8 cellular contexts compared by ENCODE assay signal in genomic region chr11:85590848-85591483, GRCh38. TPM values are rescaled to one million over a fixed set of nuclear protein-coding genes. Genes with fewer than 3 reads are reported as not detected.
A peak's percentile ranks its signal among the peaks of the same experiment; 100 is the strongest.
DNase-seq lines count a peak whose midpoint lies in the region; ATAC-seq and TF ChIP-seq lines count a peak whose summit lies in the region.

No MANE protein-coding gene starts in this region.

- H3K9ac ChIP-seq in mammary epithelial cell (ENCODE audit: insufficient read depth, low read length): no peak overlapping the region

- H3K4me2 ChIP-seq in mammary epithelial cell (ENCODE audit: insufficient read depth, low read depth, low read length): no peak overlapping the region

- no peak overlapping the region for H3K4me3 ChIP-seq in mammary epithelial cell (replicated peaks in 1 of 3; ENCODE audit: insufficient read depth in 1 of 3, low read depth in 2 of 3, low read length in 3 of 3)

- BruUV-seq in mammary epithelial cell (replicated peaks; lab: Mats Ljungman, UMichigan): no TSS peak

- no peaks in the 10 kb centered on the region for H3K9me3 ChIP-seq in mammary epithelial cell (replicated peaks; ENCODE audit: insufficient read depth, low read length)

- peak; percentile 29 for TF ChIP-seq CTCF in GM13977 (IDR thresholded peaks at IDR 0.05; ENCODE audit: extremely low read depth, insufficient read depth, missing control alignments)
- TF ChIP-seq CTCF in mammary epithelial cell (conservative IDR thresholded peaks at IDR 0.05 in 1 of 2, IDR thresholded peaks at IDR 0.05 in 1 of 2; ENCODE audit: extremely low read depth in 1 of 2, insufficient read depth in 1 of 2, low read depth in 1 of 2, low read length in 2 of 2): peak; percentile 13 to 22

- H3K27me3 ChIP-seq in mammary epithelial cell (ENCODE audit: insufficient read depth, low read length): no peaks in the 10 kb centered on the region

- WGBS in mammary epithelial cell (ENCODE audit: low coverage, missing lambda C conversion rate): 44% methylated on average over 4 of the region's 4 CpGs

- H3K79me2 ChIP-seq in mammary epithelial cell (ENCODE audit: insufficient read depth, low read length): no peaks in the 10 kb centered on the region

- no peak overlapping the region for H2AFZ ChIP-seq in mammary epithelial cell (ENCODE audit: low read depth, low read length)

- H3K27ac ChIP-seq in mammary epithelial cell (ENCODE audit: insufficient read depth, low read depth, low read length): no peak overlapping the region
- no peak overlapping the region for H3K27ac ChIP-seq in substantia nigra (ENCODE audit: low read depth, low read length, poor library complexity, severe bottlenecking)

- no peaks in the 10 kb centered on the region for H4K20me1 ChIP-seq in mammary epithelial cell (ENCODE audit: insufficient read depth, low read length)

- CTCF ChIA-PET in mammary epithelial cell (lab: Charles Lee; ENCODE audit: low non-redundant PET): no interaction called here

- H3K36me3 ChIP-seq in mammary epithelial cell (ENCODE audit: insufficient read depth, low read length): no peaks in the 10 kb centered on the region

- DNase-seq in A172 (ENCODE audit: low spot score): peak; percentile 69
- DNase-seq in GM13977 (ENCODE audit: low spot score): peak; percentile 8
- peak; percentile 33 for DNase-seq in NCI-H1092 treated with DMSO at 0.1 percent for 48 hours (lab: John Stamatoyannopoulos, UW)
- DNase-seq in mammary epithelial cell: peak; percentile 32
- peak; percentile 15 for DNase-seq in non-pigmented ciliary epithelial cell (ENCODE audit: low read depth)
- no peak for DNase-seq in substantia nigra (lab: John Stamatoyannopoulos, UW)

- dilution Hi-C loops in mammary epithelial cell (cut with HindIII; ENCODE audit: low sequenced_read_pairs): no loop called here

- intact Hi-C loops in mammary epithelial cell (cut with micrococcal nuclease): loop anchor here (1.0 to 10.0 kb wide), 3 partner anchors 624 to 811 kb away; no protein-coding TSS in a partner anchor

- in situ Hi-C loops in GM13977 (cut with MboI; ENCODE audit: low pct_unique_long_range_greater_than_20kb, low sequenced_read_pairs, unreplicated experiment): loop anchor here (25.0 kb wide), 1 partner anchor 1029 kb away; no protein-coding TSS in a partner anchor
- in situ Hi-C loops in mammary epithelial cell (cut with MboI; ENCODE audit: low sequenced_read_pairs in 2 of 2): loop anchor here (25.0 kb wide), 2 partner anchors 804 to 1029 kb away; no protein-coding TSS in a partner anchor

- no peak for ATAC-seq in GM18520 (IDR thresholded peaks at IDR 0.05; ENCODE audit: unreplicated experiment)
- ATAC-seq in HG03108 (IDR thresholded peaks at IDR 0.05; ENCODE audit: unreplicated experiment): no peak

- no peaks in the 10 kb centered on the region for H3K4me1 ChIP-seq in mammary epithelial cell (ENCODE audit: insufficient read depth, low read length)

RNA-seq across cellular contexts. Expression of gene DLG2, which starts 36.2 kb away (rescaled TPM):
- total RNA-seq in A172 (2014; rRNA removed; shearing (Covaris generic)): 0.67 and 0.72 TPM in 2 replicates
- total RNA-seq in mammary epithelial cell: 1 to 10 TPM in 1 of 2 donors, under 1 TPM in 1; 0.92 to 1.8 TPM
- 0.24 TPM for polyA plus RNA-seq in mammary epithelial cell
- polyA minus RNA-seq in mammary epithelial cell: not detected

RNA-seq across cellular contexts. Expression of gene TMEM126B, which starts 37.4 kb away (rescaled TPM):
- total RNA-seq in A172 (2014; rRNA removed; shearing (Covaris generic)): 175 and 197 TPM in 2 replicates
- total RNA-seq in mammary epithelial cell: 10 to 100 TPM; 36.0 to 46.1 TPM
- 40.3 TPM for polyA plus RNA-seq in mammary epithelial cell
- 29.4 TPM for polyA minus RNA-seq in mammary epithelial cell

RNA-seq across cellular contexts. Expression of gene TMEM126A, which starts 56.8 kb away (rescaled TPM):
- 116 and 134 TPM in 2 replicates for total RNA-seq in A172 (2014; rRNA removed; shearing (Covaris generic))
- 10 to 100 TPM; 21.5 to 28.1 TPM for total RNA-seq in mammary epithelial cell
- polyA plus RNA-seq in mammary epithelial cell: 30.2 TPM
- 7.3 TPM for polyA minus RNA-seq in mammary epithelial cell

Comparison
In these comparisons a context has a peak if more than half of its experiments do, and no peak if none do; other contexts are left out.
1. DNase-seq: peak in A172 (single experiment), GM13977 (single experiment), NCI-H1092 treated with DMSO at 0.1 percent for 48 hours (single experiment), mammary epithelial cell (single experiment) and non-pigmented ciliary epithelial cell (single experiment); none in substantia nigra (0 of 49).